Comparison of ENCODE assay signal across 8 cellular contexts in genomic region chr1:56409112-56409691, GRCh38.
DNase-seq lines count a peak whose midpoint lies in the region; ATAC-seq and TF ChIP-seq lines count a peak whose summit lies in the region.
"Had no signal": no experiment of that assay in that cellular context is flagged by ENCODE, and none has a peak within 500 bp of the region (broad histone marks: within the 10 kb centered on the region; RNA-seq: fewer than 3 reads in every experiment).

No MANE protein-coding gene starts in this region.

- no peak overlapping the region for H3K14ac ChIP-seq in mesenchymal stem cell (ENCODE audit: low read length in 2 of 2)

- H3K27ac ChIP-seq in mesenchymal stem cell (ENCODE audit: low read length, poor library complexity, severe bottlenecking) = no peak overlapping the region
- no peak overlapping the region for H3K27ac ChIP-seq in CD4-positive, alpha-beta T cell (ENCODE audit: low read depth, low read length)
- H3K27ac ChIP-seq: HL-60 had no signal

- H2BK120ac ChIP-seq in mesenchymal stem cell (ENCODE audit: low read depth, low read length) = no peak overlapping the region

- H2BK5ac ChIP-seq in mesenchymal stem cell (ENCODE audit: low read depth, low read length, poor library complexity, severe bottlenecking) = no peak overlapping the region

- no peaks in the 10 kb centered on the region for H3K36me3 ChIP-seq in mesenchymal stem cell (ENCODE audit: control insufficient read depth in 1 of 2, insufficient read depth in 2 of 2, low read depth in 1 of 2, low read length in 2 of 2)

- no peak overlapping the region for H3K4me3 Mint-ChIP-seq in dendritic cell treated with granulocyte-macrophage colony-stimulating factor and Interleukin-4, amounts not matched to agents 40 ng/mL and 50 ng/mL, for 4 days
- no peak overlapping the region for H3K4me3 Mint-ChIP-seq in osteocyte (ENCODE audit: unreplicated experiment)
- no peak overlapping the region for H3K4me3 Mint-ChIP-seq in CD4-positive, alpha-beta T cell

- 80% methylated on average over 8 of the region's 8 CpGs for WGBS in mesenchymal stem cell

- H3K18ac ChIP-seq in mesenchymal stem cell (ENCODE audit: low read depth in 1 of 2, low read length in 2 of 2) = no peak overlapping the region

- DNase-seq in GM12865 (ENCODE audit: low read depth) (peak; percentile 27), HT-29 (ENCODE audit: low spot score) (peak; percentile 71), osteocyte (ENCODE audit: extremely low spot score, unreplicated experiment) (no peak), mesenchymal stem cell (no peak)
- no peak for DNase-seq in CD4-positive, alpha-beta T cell

- H2BK15ac ChIP-seq in mesenchymal stem cell (ENCODE audit: low read depth, poor library complexity, severe bottlenecking) = no peak overlapping the region

- H3K36me3 Mint-ChIP-seq in dendritic cell treated with granulocyte-macrophage colony-stimulating factor and Interleukin-4, amounts not matched to agents 40 ng/mL and 50 ng/mL, for 4 days (ENCODE audit: low read depth) = no peaks in the 10 kb centered on the region
- peaks cover 3% of the 10 kb centered on the region for H3K36me3 Mint-ChIP-seq in osteocyte (ENCODE audit: unreplicated experiment)
- no peaks in the 10 kb centered on the region for H3K36me3 Mint-ChIP-seq in CD4-positive, alpha-beta T cell (ENCODE audit: low read depth)

- TF ChIP-seq CTCF in GM12865 (IDR thresholded peaks at IDR 0.05; ENCODE audit: insufficient read depth, low read depth, low read length, missing control alignments) (peak; percentile 43), osteocyte (IDR thresholded peaks at IDR 0.05) (peak; percentile 12)
- TF ChIP-seq CTCF in CD4-positive, alpha-beta T cell (IDR thresholded peaks at IDR 0.05) = no peak

- no peaks in the 10 kb centered on the region for H3K4me1 ChIP-seq in mesenchymal stem cell (ENCODE audit: control insufficient read depth, insufficient read depth, low read depth, low read length)

- H3K4me3 ChIP-seq in GM12865 (ENCODE audit: low read depth, low read length) = no peak overlapping the region
- no peak overlapping the region for H3K4me3 ChIP-seq in mesenchymal stem cell (ENCODE audit: insufficient read depth in 1 of 2, low read depth in 1 of 2, low read length in 2 of 2)

- no peak overlapping the region for H3K4me2 ChIP-seq in mesenchymal stem cell (ENCODE audit: low read length, poor library complexity, severe bottlenecking)

- CTCF ChIA-PET in CD4-positive, alpha-beta T cell (lab: Charles Lee) = interaction anchor here (0.6 kb wide), 1 partner anchor 132 kb away, joined by 3 read pairs; no protein-coding TSS in a partner anchor

- ATAC-seq in CD4-positive, alpha-beta T cell (ENCODE audit: poor library complexity) = no peak
- no peak for ATAC-seq in GM21390 (IDR thresholded peaks at IDR 0.05; ENCODE audit: unreplicated experiment)

- no peak overlapping the region for H2AK5ac ChIP-seq in mesenchymal stem cell (ENCODE audit: low read length, severe bottlenecking)

- no peaks in the 10 kb centered on the region for H3K79me1 ChIP-seq in mesenchymal stem cell (replicated peaks; ENCODE audit: low read length, poor library complexity, severe bottlenecking)

- H3K27ac Mint-ChIP-seq in dendritic cell treated with granulocyte-macrophage colony-stimulating factor and Interleukin-4, amounts not matched to agents 40 ng/mL and 50 ng/mL, for 4 days = peak overlapping the region; percentile 10
- H3K27ac Mint-ChIP-seq in osteocyte (ENCODE audit: unreplicated experiment) = no peak overlapping the region
- no peak overlapping the region for H3K27ac Mint-ChIP-seq in CD4-positive, alpha-beta T cell

- no peak overlapping the region for H3K9ac ChIP-seq in mesenchymal stem cell (ENCODE audit: low read length)

- H3K27me3 Mint-ChIP-seq in dendritic cell treated with granulocyte-macrophage colony-stimulating factor and Interleukin-4, amounts not matched to agents 40 ng/mL and 50 ng/mL, for 4 days = peaks cover 32% of the 10 kb centered on the region
- no peaks in the 10 kb centered on the region for H3K27me3 Mint-ChIP-seq in osteocyte (ENCODE audit: unreplicated experiment)
- H3K27me3 Mint-ChIP-seq in CD4-positive, alpha-beta T cell = no peaks in the 10 kb centered on the region

- H3K9me3 Mint-ChIP-seq in dendritic cell treated with granulocyte-macrophage colony-stimulating factor and Interleukin-4, amounts not matched to agents 40 ng/mL and 50 ng/mL, for 4 days = no peaks in the 10 kb centered on the region
- H3K9me3 Mint-ChIP-seq in osteocyte (ENCODE audit: unreplicated experiment) = no peaks in the 10 kb centered on the region
- H3K9me3 Mint-ChIP-seq in CD4-positive, alpha-beta T cell = no peaks in the 10 kb centered on the region

- H3K4ac ChIP-seq in mesenchymal stem cell (ENCODE audit: low read depth in 1 of 2, low read length in 2 of 2) = no peak overlapping the region

- intact Hi-C loops in dendritic cell treated with granulocyte-macrophage colony-stimulating factor and Interleukin-4, amounts not matched to agents 40 ng/mL and 50 ng/mL, for 4 days (cut with micrococcal nuclease) = no loop called here
- intact Hi-C loops in CD4-positive, alpha-beta T cell (cut with DNase I, micrococcal nuclease) = no loop called here

- no peak overlapping the region for H2AFZ ChIP-seq in mesenchymal stem cell (ENCODE audit: low read depth, low read length)

- no peak overlapping the region for H4K91ac ChIP-seq in mesenchymal stem cell (ENCODE audit: low read length)

- H3K27me3 ChIP-seq in mesenchymal stem cell (ENCODE audit: control insufficient read depth in 1 of 2, insufficient read depth in 1 of 2, low read length in 2 of 2) = peaks cover 0 to 3% of the 10 kb centered on the region in 2 experiments
- H3K27me3 ChIP-seq in CD4-positive, alpha-beta T cell (ENCODE audit: control insufficient read depth, insufficient read depth, low read length) = no peaks in the 10 kb centered on the region

- peaks cover 46% of the 10 kb centered on the region for H3K4me1 Mint-ChIP-seq in dendritic cell treated with granulocyte-macrophage colony-stimulating factor and Interleukin-4, amounts not matched to agents 40 ng/mL and 50 ng/mL, for 4 days (ENCODE audit: low read depth)
- H3K4me1 Mint-ChIP-seq in osteocyte (ENCODE audit: unreplicated experiment) = peaks cover 12% of the 10 kb centered on the region
- H3K4me1 Mint-ChIP-seq in CD4-positive, alpha-beta T cell (ENCODE audit: low read depth) = no peaks in the 10 kb centered on the region

- H3K9me3 ChIP-seq in mesenchymal stem cell (ENCODE audit: control insufficient read depth, low read length) = no peaks in the 10 kb centered on the region
- H3K9me3 ChIP-seq in CD4-positive, alpha-beta T cell (ENCODE audit: control insufficient read depth, low read length) = no peaks in the 10 kb centered on the region

- H3K23ac ChIP-seq in mesenchymal stem cell (ENCODE audit: low read length in 2 of 2) = no peak overlapping the region

- POLR2A ChIA-PET in CD4-positive, alpha-beta T cell (lab: Charles Lee) = no interaction called here

- H4K8ac ChIP-seq in mesenchymal stem cell (ENCODE audit: low read length) = no peak overlapping the region

- H2BK12ac ChIP-seq in mesenchymal stem cell (ENCODE audit: low read length in 2 of 2) = no peak overlapping the region

Comparison
In these comparisons a context has a peak if more than half of its experiments do, and no peak if none do; other contexts are left out.
1. DNase-seq: peak in GM12865 (single experiment) and HT-29 (single experiment); none in osteocyte (single experiment), mesenchymal stem cell (single experiment) and CD4-positive, alpha-beta T cell (0 of 10).